Comparison of ENCODE assay signal across 18 cellular contexts in genomic region chr4:725368-726234, GRCh38. TPM values are rescaled to one million over a fixed set of nuclear protein-coding genes. Genes with fewer than 3 reads are reported as not detected.
DNase-seq lines count a peak whose midpoint lies in the region; ATAC-seq and TF ChIP-seq lines count a peak whose summit lies in the region.
"Had no signal": no experiment of that assay in that cellular context is flagged by ENCODE, and none has a peak within 500 bp of the region (broad histone marks: within the 10 kb centered on the region; RNA-seq: fewer than 3 reads in every experiment).

No MANE protein-coding gene starts in this region.

- no peak for TF ChIP-seq CTCF in mesothelial cell of epicardium (IDR thresholded peaks at IDR 0.05; ENCODE audit: unreplicated experiment)

- H3K27ac ChIP-seq in GM23248 (peak overlapping the region; percentile 80), caudate nucleus (ENCODE audit: low read depth, low read length) (peak overlapping the region; percentile 26), skin epidermis (peak overlapping the region in 15 of 21 experiments; percentile 1 to 73 (median 35))

- H4K20me1 ChIP-seq in GM23248 (ENCODE audit: insufficient read depth) = no peaks in the 10 kb centered on the region; the same call in 1 of the 2 replicates

- H3K27me3 Mint-ChIP-seq in mesothelial cell of epicardium (ENCODE audit: low read depth) = no peaks in the 10 kb centered on the region
- H3K27me3 Mint-ChIP-seq: dendritic cell treated with granulocyte-macrophage colony-stimulating factor and Interleukin-4, amounts not matched to agents 40 ng/mL and 50 ng/mL, for 4 days; naive thymus-derived CD4-positive, alpha-beta T cell; stimulated activated naive B cell treated with anti-CD40 and anti-IgM and Interleukin-4, amounts not matched to agents 10 μg/mL and 1 μg/mL and 100 μg/mL, for 72 hours had no signal

- H3K9ac ChIP-seq in GM23248 = peak overlapping the region; percentile 75

- peak overlapping the region; percentile 62 for H3K4me2 ChIP-seq in GM23248 (ENCODE audit: unreplicated experiment)

- H3K9me3 ChIP-seq in GM23248 (ENCODE audit: low read depth) = no peaks in the 10 kb centered on the region
- H3K9me3 ChIP-seq: Caco-2 had no signal

- H3K27ac Mint-ChIP-seq in mesothelial cell of epicardium = peak overlapping the region; percentile 56
- H3K27ac Mint-ChIP-seq: dendritic cell treated with granulocyte-macrophage colony-stimulating factor and Interleukin-4, amounts not matched to agents 40 ng/mL and 50 ng/mL, for 4 days; stimulated activated naive B cell treated with anti-CD40 and anti-IgM and Interleukin-4, amounts not matched to agents 10 μg/mL and 1 μg/mL and 100 μg/mL, for 72 hours had no signal

- peaks cover 97% of the 10 kb centered on the region for H3K79me2 ChIP-seq in GM23248 (ENCODE audit: insufficient read depth)

- H3K4me3 Mint-ChIP-seq in mesothelial cell of epicardium = no peak overlapping the region
- H3K4me3 Mint-ChIP-seq: dendritic cell treated with granulocyte-macrophage colony-stimulating factor and Interleukin-4, amounts not matched to agents 40 ng/mL and 50 ng/mL, for 4 days had no signal

- no peaks in the 10 kb centered on the region for H3K27me3 ChIP-seq in GM23248 (replicated peaks; ENCODE audit: insufficient read depth)

- no peaks in the 10 kb centered on the region for H3K9me3 Mint-ChIP-seq in mesothelial cell of epicardium
- H3K9me3 Mint-ChIP-seq: stimulated activated naive B cell treated with anti-CD40 and anti-IgM and Interleukin-4, amounts not matched to agents 10 μg/mL and 1 μg/mL and 100 μg/mL, for 72 hours had no signal

- H3F3A ChIP-seq in GM23248 (ENCODE audit: insufficient read depth) = peaks cover 8% of the 10 kb centered on the region; the same call in 1 of the 2 replicates

- no peak for ATAC-seq in GM21381 (IDR thresholded peaks at IDR 0.05; ENCODE audit: unreplicated experiment)
- ATAC-seq: left lobe of liver; naive thymus-derived CD4-positive, alpha-beta T cell; stimulated activated naive B cell treated with anti-CD40 and anti-IgM and Interleukin-4, amounts not matched to agents 10 μg/mL and 1 μg/mL and 100 μg/mL, for 72 hours had no signal

- WGBS in GM23248 (ENCODE audit: low coverage in 1 of 2, low lambda C conversion rate in 2 of 2, missing lambda C conversion rate in 2 of 2), 2 experiments = 81 to 87% methylated on average over 26 to 39 of the region's 42 CpGs

- no peaks in the 10 kb centered on the region for H3K9me2 ChIP-seq in GM23248 (ENCODE audit: insufficient read depth)

- H3K4me3 ChIP-seq in GM23248 (peak overlapping the region; percentile 42), skin epidermis (no peak overlapping the region)

- peaks cover 31% of the 10 kb centered on the region for H3K4me1 ChIP-seq in GM23248 (ENCODE audit: insufficient read depth)
- H3K4me1 ChIP-seq: Caco-2 had no signal

- no peak overlapping the region for H2AFZ ChIP-seq in GM23248

- in situ Hi-C loops in GM23248 (cut with MboI) = no loop called here

- peaks cover 34% of the 10 kb centered on the region for H3K36me3 Mint-ChIP-seq in mesothelial cell of epicardium

- no peaks in the 10 kb centered on the region; the same call in 1 of the 2 replicates for H3K36me3 ChIP-seq in GM23248 (ENCODE audit: low read depth)

- H3K4me1 Mint-ChIP-seq in mesothelial cell of epicardium = peaks cover 26% of the 10 kb centered on the region

- DNase-seq in GM23248 = no peak
- DNase-seq in caudate nucleus (lab: John Stamatoyannopoulos, UW) = peak in 2 of 61 donors; percentile 26 to 75
- no peak for DNase-seq in mesothelial cell of epicardium (ENCODE audit: low spot score in 2 of 2, unreplicated experiment in 2 of 2)
- no peak for DNase-seq in NCI-H2227 treated with DMSO at 0.1 percent for 48 hours (lab: John Stamatoyannopoulos, UW)
- no peak for DNase-seq in NCI-H345 (lab: John Stamatoyannopoulos, UW)
- no peak for DNase-seq in NCI-H1417 treated with DMSO at 0.1 percent for 48 hours (lab: John Stamatoyannopoulos, UW)
- DNase-seq: activated gamma-delta T cell treated with Interleukin-2 at 50 U/mL for 16 hours; Caco-2; MM.1S; naive thymus-derived CD4-positive, alpha-beta T cell; NCI-H187; NCI-H446 treated with DMSO at 0.1 percent for 48 hours; stimulated activated naive B cell treated with anti-CD40 and anti-IgM and Interleukin-4, amounts not matched to agents 10 μg/mL and 1 μg/mL and 100 μg/mL, for 72 hours had no signal

RNA-seq across cellular contexts. Expression of gene PCGF3, which starts 20.0 kb away (rescaled TPM):
- 26.0 and 36.9 TPM in 2 replicates for total RNA-seq in GM23248 (2014; rRNA removed; shearing (Covaris generic))
- polyA plus RNA-seq in GM23248 (2016; fragmentation: Nextera tagmentation; extraction: Ambion mirVana) = 21.0 TPM in 2 replicates
- 88.1 to 93.4 TPM (median 90.9 TPM) in 3 replicates for total RNA-seq in mesothelial cell of epicardium

RNA-seq across cellular contexts. Expression of gene SLC49A3, which starts 36.6 kb away (rescaled TPM):
- 9.1 and 12.5 TPM in 2 replicates for total RNA-seq in GM23248 (2014; rRNA removed; shearing (Covaris generic))
- 5.2 and 5.3 TPM in 2 replicates for polyA plus RNA-seq in GM23248 (2016; fragmentation: Nextera tagmentation; extraction: Ambion mirVana)
- 10.5 to 13.4 TPM (median 11.6 TPM) in 3 replicates for total RNA-seq in mesothelial cell of epicardium
- total RNA-seq: Daoy had no signal
- polyA plus RNA-seq: naive thymus-derived CD4-positive, alpha-beta T cell had no signal

RNA-seq across cellular contexts. Expression of gene MYL5, which starts 51.3 kb away (rescaled TPM):
- total RNA-seq in GM23248 (2014; rRNA removed; shearing (Covaris generic)) = 14.9 and 21.9 TPM in 2 replicates
- polyA plus RNA-seq in GM23248 (2016; fragmentation: Nextera tagmentation; extraction: Ambion mirVana) = 24.5 and 29.3 TPM in 2 replicates
- 25.0 to 32.1 TPM (median 32.0 TPM) in 3 replicates for total RNA-seq in mesothelial cell of epicardium

RNA-seq across cellular contexts. Expression of gene ATP5ME, which starts 51.5 kb away (rescaled TPM):
- total RNA-seq in GM23248 (2014; rRNA removed; shearing (Covaris generic)) = 15.6 and 26.3 TPM in 2 replicates
- 472 and 478 TPM in 2 replicates for polyA plus RNA-seq in GM23248 (2016; fragmentation: Nextera tagmentation; extraction: Ambion mirVana)
- total RNA-seq in mesothelial cell of epicardium = 194 to 212 TPM (median 197 TPM) in 3 replicates

Comparison
In these comparisons a context has a peak if more than half of its experiments do, and no peak if none do; other contexts are left out.
1. H3K27ac ChIP-seq: peak in every context shown above with its lines; median percentile 80 in GM23248; 35 in skin epidermis; 26 in caudate nucleus.